ENCODE assay signal across 18 cellular contexts in the genomic region with DNA sequence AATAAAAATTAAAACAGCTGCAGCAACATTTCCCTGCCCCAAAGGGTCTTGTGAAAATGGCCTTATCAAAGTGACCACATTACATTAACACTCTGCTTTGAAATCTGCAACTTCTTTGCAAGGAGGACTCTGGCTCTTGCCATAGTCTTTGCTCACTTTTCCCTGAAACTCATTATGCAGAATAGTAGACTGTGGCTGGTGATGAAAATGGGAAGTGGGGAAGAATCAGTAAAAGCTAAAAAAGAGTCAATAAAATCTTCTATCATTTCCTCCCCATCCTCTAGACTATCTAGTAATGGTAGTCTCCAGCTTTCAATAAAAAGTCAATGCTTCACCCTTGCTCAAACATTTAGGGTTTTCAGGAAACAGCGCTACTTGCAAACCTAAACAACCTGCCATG.
"Had no signal": no experiment of that assay in that cellular context is flagged by ENCODE, and none has a peak within 500 bp of the region (broad histone marks: within the 10 kb centered on the region; RNA-seq: fewer than 3 reads in every experiment).

No MANE protein-coding gene starts in this region.

- H3K4me3 Mint-ChIP-seq: naive thymus-derived CD4-positive, alpha-beta T cell; nephron progenitor cell; type B pancreatic cell had no signal

- H3K9me3 ChIP-seq: heart left ventricle, neutrophil, suprapubic skin, thyroid gland had no signal

- DNase-seq: cortex of kidney; dorsolateral prefrontal cortex; effector CD8-positive, alpha-beta T cell; heart left ventricle; hippocampal formation; left colon; naive thymus-derived CD4-positive, alpha-beta T cell; nephron progenitor cell; posterior cingulate gyrus; stimulated activated CD4-positive, alpha-beta T cell treated with anti-CD3 and anti-CD28 coated beads, Interleukin-2, amount 100 ng/mL, for 24 hours; stimulated activated CD4-positive, alpha-beta T cell treated with anti-CD3 and anti-CD28 coated beads, Interleukin-4, amount 100 ng/mL, for 4 hours; stimulated activated naive CD4-positive, alpha-beta T cell treated with Interleukin-2 at 50 U/mL for 16 hours; thyroid gland had no signal

- H3K4me1 Mint-ChIP-seq: nephron progenitor cell had no signal

- H3K27ac Mint-ChIP-seq: naive thymus-derived CD4-positive, alpha-beta T cell; type B pancreatic cell had no signal

- H3K27me3 Mint-ChIP-seq: naive thymus-derived CD4-positive, alpha-beta T cell; type B pancreatic cell had no signal

- H3K27ac ChIP-seq: dorsolateral prefrontal cortex, heart left ventricle, neutrophil, suprapubic skin, thyroid gland had no signal

- H3K4me1 ChIP-seq: heart left ventricle, suprapubic skin, thyroid gland had no signal

- H3K9me3 Mint-ChIP-seq: naive thymus-derived CD4-positive, alpha-beta T cell; nephron progenitor cell; type B pancreatic cell had no signal

- H3K4me3 ChIP-seq: dorsolateral prefrontal cortex, heart left ventricle, suprapubic skin, thyroid gland had no signal

- ATAC-seq: esophagus mucosa; heart left ventricle; left colon; naive thymus-derived CD4-positive, alpha-beta T cell; sciatic nerve had no signal

- H3K27me3 ChIP-seq: dorsolateral prefrontal cortex, heart left ventricle, neutrophil, suprapubic skin, thyroid gland had no signal
